Comparison of ENCODE assay signal across 1 cellular context in genomic region chr18:3297025-3297984, GRCh38.
A peak's percentile ranks its signal among the peaks of the same experiment; 100 is the strongest.
TF ChIP-seq lines count a peak whose summit lies in the region.

No MANE protein-coding gene starts in this region.

TF ChIP-seq in HepG2, 621 proteins besides CTCF, POLR2A, EP300 and RAD21 (continued from another document and continues in another):
- TF ChIP-seq UBTF (CRISPR knock-in tag; IDR thresholded peaks at IDR 0.05) (peak; percentile 54; the same call in 1 of the 2 replicates), MAFK (conservative IDR thresholded peaks at IDR 0.05 in 1 of 2, IDR thresholded peaks at IDR 0.05 in 1 of 2; ENCODE audit: low read length in 2 of 2) (no peak), ZBTB7B (CRISPR knock-in tag; IDR thresholded peaks at IDR 0.05) (0 out of 2 replicates have a peak, but pooled peaks have one; percentile 67), ZNF556 (CRISPR knock-in tag; IDR thresholded peaks at IDR 0.05; ENCODE audit: borderline replicate concordance) (no peak; the same call in 1 of the 2 replicates), SRF (IDR thresholded peaks at IDR 0.05; ENCODE audit: low read depth, low read length) (no peak), ZFP37 (CRISPR knock-in tag; IDR thresholded peaks at IDR 0.05; ENCODE audit: borderline replicate concordance) (no peak), ZNF280D (CRISPR knock-in tag; IDR thresholded peaks at IDR 0.05) (no peak), ZMYM2 (CRISPR knock-in tag; IDR thresholded peaks at IDR 0.05) (no peak), JARID2 (CRISPR knock-in tag; IDR thresholded peaks at IDR 0.05; ENCODE audit: insufficient replicate concordance) (no peak), ATF7-NPFF (CRISPR knock-in tag; IDR thresholded peaks at IDR 0.05; ENCODE audit: low read depth) (no peak), KDM4B (CRISPR knock-in tag; IDR thresholded peaks at IDR 0.05) (no peak), TBX3 (IDR thresholded peaks at IDR 0.05; ENCODE audit: borderline replicate concordance) (no peak), HOXA9 (CRISPR knock-in tag; IDR thresholded peaks at IDR 0.05; ENCODE audit: borderline replicate concordance) (0 out of 2 replicates have a peak, but pooled peaks have one; percentile 34), GLI4 (CRISPR knock-in tag; IDR thresholded peaks at IDR 0.05; ENCODE audit: borderline replicate concordance) (no peak), MED8 (CRISPR knock-in tag; IDR thresholded peaks at IDR 0.05; ENCODE audit: insufficient replicate concordance) (no peak), NFKBIZ (CRISPR knock-in tag; IDR thresholded peaks at IDR 0.05) (peak; percentile 67; the same call in 1 of the 2 replicates), KLF15 (CRISPR knock-in tag; IDR thresholded peaks at IDR 0.05; ENCODE audit: borderline replicate concordance) (no peak), THAP9 (CRISPR knock-in tag; IDR thresholded peaks at IDR 0.05; ENCODE audit: borderline replicate concordance) (peak; percentile 69; the same call in 1 of the 2 replicates), TEAD3 (CRISPR knock-in tag; optimal IDR thresholded peaks at IDR 0.05; ENCODE audit: borderline replicate concordance) (peak; percentile 68), ZFP62 (CRISPR knock-in tag; IDR thresholded peaks at IDR 0.05) (no peak), ESRRA (CRISPR knock-in tag; IDR thresholded peaks at IDR 0.05; ENCODE audit: low read depth) (no peak), ZFP90 (CRISPR knock-in tag; IDR thresholded peaks at IDR 0.05; ENCODE audit: borderline replicate concordance) (peak; percentile 83; the same call in 1 of the 2 replicates), GRHL1 (CRISPR knock-in tag; conservative IDR thresholded peaks at IDR 0.05) (no peak), BCLAF1 (IDR thresholded peaks at IDR 0.05) (no peak), ZNF605 (CRISPR knock-in tag; IDR thresholded peaks at IDR 0.05) (no peak), ZNF543 (CRISPR knock-in tag; IDR thresholded peaks at IDR 0.05) (0 out of 2 replicates have a peak, but pooled peaks have one; percentile 61), ZNF207 (IDR thresholded peaks at IDR 0.05; ENCODE audit: borderline replicate concordance) (no peak), RARA (CRISPR knock-in tag; IDR thresholded peaks at IDR 0.05) (peak; percentile 34; the same call in 1 of the 2 replicates), NR3C1 (CRISPR knock-in tag; IDR thresholded peaks at IDR 0.05) (no peak), BRF2 (CRISPR knock-in tag; IDR thresholded peaks at IDR 0.05) (peak; percentile 78; the same call in 1 of the 2 replicates), HES4 (CRISPR knock-in tag; IDR thresholded peaks at IDR 0.05; ENCODE audit: borderline replicate concordance) (no peak), HDAC2 (CRISPR knock-in tag; IDR thresholded peaks at IDR 0.05) (peak; percentile 82), ELF1 (CRISPR knock-in tag; IDR thresholded peaks at IDR 0.05) (peak; percentile 39; the same call in 1 of the 2 replicates), E2F5 (CRISPR knock-in tag; conservative IDR thresholded peaks at IDR 0.05) (no peak; the same call in 1 of the 2 replicates)
- TF ChIP-seq, protein P1, sequence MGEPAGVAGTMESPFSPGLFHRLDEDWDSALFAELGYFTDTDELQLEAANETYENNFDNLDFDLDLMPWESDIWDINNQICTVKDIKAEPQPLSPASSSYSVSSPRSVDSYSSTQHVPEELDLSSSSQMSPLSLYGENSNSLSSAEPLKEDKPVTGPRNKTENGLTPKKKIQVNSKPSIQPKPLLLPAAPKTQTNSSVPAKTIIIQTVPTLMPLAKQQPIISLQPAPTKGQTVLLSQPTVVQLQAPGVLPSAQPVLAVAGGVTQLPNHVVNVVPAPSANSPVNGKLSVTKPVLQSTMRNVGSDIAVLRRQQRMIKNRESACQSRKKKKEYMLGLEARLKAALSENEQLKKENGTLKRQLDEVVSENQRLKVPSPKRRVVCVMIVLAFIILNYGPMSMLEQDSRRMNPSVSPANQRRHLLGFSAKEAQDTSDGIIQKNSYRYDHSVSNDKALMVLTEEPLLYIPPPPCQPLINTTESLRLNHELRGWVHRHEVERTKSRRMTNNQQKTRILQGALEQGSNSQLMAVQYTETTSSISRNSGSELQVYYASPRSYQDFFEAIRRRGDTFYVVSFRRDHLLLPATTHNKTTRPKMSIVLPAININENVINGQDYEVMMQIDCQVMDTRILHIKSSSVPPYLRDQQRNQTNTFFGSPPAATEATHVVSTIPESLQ (CRISPR knock-in tag; conservative IDR thresholded peaks at IDR 0.05) = no peak
- TF ChIP-seq, protein P2, sequence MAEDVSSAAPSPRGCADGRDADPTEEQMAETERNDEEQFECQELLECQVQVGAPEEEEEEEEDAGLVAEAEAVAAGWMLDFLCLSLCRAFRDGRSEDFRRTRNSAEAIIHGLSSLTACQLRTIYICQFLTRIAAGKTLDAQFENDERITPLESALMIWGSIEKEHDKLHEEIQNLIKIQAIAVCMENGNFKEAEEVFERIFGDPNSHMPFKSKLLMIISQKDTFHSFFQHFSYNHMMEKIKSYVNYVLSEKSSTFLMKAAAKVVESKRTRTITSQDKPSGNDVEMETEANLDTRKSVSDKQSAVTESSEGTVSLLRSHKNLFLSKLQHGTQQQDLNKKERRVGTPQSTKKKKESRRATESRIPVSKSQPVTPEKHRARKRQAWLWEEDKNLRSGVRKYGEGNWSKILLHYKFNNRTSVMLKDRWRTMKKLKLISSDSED (CRISPR knock-in tag; IDR thresholded peaks at IDR 0.05) = no peak
- TF ChIP-seq, protein P3, sequence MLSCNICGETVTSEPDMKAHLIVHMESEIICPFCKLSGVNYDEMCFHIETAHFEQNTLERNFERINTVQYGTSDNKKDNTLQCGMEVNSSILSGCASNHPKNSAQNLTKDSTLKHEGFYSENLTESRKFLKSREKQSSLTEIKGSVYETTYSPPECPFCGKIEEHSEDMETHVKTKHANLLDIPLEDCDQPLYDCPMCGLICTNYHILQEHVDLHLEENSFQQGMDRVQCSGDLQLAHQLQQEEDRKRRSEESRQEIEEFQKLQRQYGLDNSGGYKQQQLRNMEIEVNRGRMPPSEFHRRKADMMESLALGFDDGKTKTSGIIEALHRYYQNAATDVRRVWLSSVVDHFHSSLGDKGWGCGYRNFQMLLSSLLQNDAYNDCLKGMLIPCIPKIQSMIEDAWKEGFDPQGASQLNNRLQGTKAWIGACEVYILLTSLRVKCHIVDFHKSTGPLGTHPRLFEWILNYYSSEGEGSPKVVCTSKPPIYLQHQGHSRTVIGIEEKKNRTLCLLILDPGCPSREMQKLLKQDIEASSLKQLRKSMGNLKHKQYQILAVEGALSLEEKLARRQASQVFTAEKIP (CRISPR knock-in tag; IDR thresholded peaks at IDR 0.05; ENCODE audit: borderline replicate concordance) = no peak
- TF ChIP-seq, protein P4, sequence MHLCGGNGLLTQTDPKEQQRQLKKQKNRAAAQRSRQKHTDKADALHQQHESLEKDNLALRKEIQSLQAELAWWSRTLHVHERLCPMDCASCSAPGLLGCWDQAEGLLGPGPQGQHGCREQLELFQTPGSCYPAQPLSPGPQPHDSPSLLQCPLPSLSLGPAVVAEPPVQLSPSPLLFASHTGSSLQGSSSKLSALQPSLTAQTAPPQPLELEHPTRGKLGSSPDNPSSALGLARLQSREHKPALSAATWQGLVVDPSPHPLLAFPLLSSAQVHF (CRISPR knock-in tag; IDR thresholded peaks at IDR 0.05) = no peak
